In the genomic region with DNA sequence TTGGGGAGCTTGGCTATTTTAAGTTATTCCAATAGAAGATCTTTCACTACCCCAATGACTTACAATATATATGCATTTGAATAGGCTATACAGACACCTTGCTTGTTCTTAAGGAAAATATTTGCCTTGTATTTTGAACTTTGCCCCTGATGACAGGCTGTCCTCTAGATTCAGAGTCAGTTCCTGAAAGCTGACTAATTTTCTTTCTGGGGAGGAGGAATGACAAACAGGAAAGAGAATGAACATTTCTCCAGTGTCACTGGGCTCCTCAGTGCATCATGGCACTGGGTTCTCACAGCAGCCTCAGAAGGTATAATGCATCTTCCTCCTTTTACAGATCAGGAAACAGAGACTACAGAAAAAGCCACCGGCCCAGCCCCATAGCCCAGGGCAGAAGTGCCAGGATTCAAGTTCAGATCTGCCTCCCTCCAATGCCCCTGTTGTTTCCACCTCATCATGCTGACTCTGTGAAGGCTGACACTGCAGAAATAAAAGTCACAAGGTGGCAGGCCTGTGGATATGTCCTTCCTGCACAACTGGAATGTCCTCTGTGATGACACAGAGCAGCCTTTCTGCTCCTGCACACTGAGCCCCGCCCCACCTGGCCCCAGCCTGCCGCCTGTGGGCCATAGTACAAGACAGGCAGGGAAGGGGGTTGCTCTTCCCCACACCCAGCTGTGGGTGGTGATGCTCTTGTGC, we compare ENCODE assay signal across 11 cellular contexts. TPM values are rescaled to one million over a fixed set of nuclear protein-coding genes. Genes with fewer than 3 reads are reported as not detected.
A peak's percentile ranks its signal among the peaks of the same experiment; 100 is the strongest.
DNase-seq lines count a peak whose midpoint lies in the region; ATAC-seq and TF ChIP-seq lines count a peak whose summit lies in the region.
"Had no signal": no experiment of that assay in that cellular context is flagged by ENCODE, and none has a peak within 500 bp of the region (broad histone marks: within the 10 kb centered on the region; RNA-seq: fewer than 3 reads in every experiment).

No MANE protein-coding gene starts in this region.

- H3K4me3 ChIP-seq in CD8-positive, alpha-beta T cell (ENCODE audit: low read depth, low read length) = no peak overlapping the region
- H3K4me3 ChIP-seq in colonic mucosa (no peak overlapping the region), muscle layer of duodenum (ENCODE audit: low read depth in 1 of 2, low read length in 2 of 2) (no peak overlapping the region)

- DNase-seq in CD8-positive, alpha-beta T cell = no peak
- DNase-seq in HuH-7 (ENCODE audit: low spot score) (peak; percentile 77), colonic mucosa (peak; percentile 84), NOMO-1 treated with dmso at 0.1 percent for 144 hours (lab: John Stamatoyannopoulos, UW; ENCODE audit: unreplicated experiment) (no peak), NCI-H1930 (lab: John Stamatoyannopoulos, UW) (no peak)
- DNase-seq: DMS153, NCI-H1694 had no signal

- CTCF ChIA-PET in CD8-positive, alpha-beta T cell (lab: Charles Lee) = no interaction called here

- POLR2A ChIA-PET in CD8-positive, alpha-beta T cell (lab: Charles Lee) = no interaction called here

- no peaks in the 10 kb centered on the region for H3K27me3 ChIP-seq in CD8-positive, alpha-beta T cell (ENCODE audit: insufficient read depth, low read length)
- H3K27me3 ChIP-seq in colonic mucosa = no peaks in the 10 kb centered on the region
- no peaks in the 10 kb centered on the region for H3K27me3 ChIP-seq in muscle layer of duodenum (ENCODE audit: low read depth, low read length)

- H3K36me3 ChIP-seq in CD8-positive, alpha-beta T cell (ENCODE audit: insufficient read depth, low read length) = no peaks in the 10 kb centered on the region
- H3K36me3 ChIP-seq in colonic mucosa (no peaks in the 10 kb centered on the region), muscle layer of duodenum (ENCODE audit: control insufficient read depth in 1 of 2, insufficient read depth in 2 of 2, low read length in 2 of 2) (no peaks in the 10 kb centered on the region)

- H3K4me1 Mint-ChIP-seq in CD8-positive, alpha-beta T cell (ENCODE audit: low read depth) = peaks cover 37% of the 10 kb centered on the region

- no peaks in the 10 kb centered on the region for H3K27me3 Mint-ChIP-seq in CD8-positive, alpha-beta T cell (ENCODE audit: low read depth)

- H3K4me1 ChIP-seq in CD8-positive, alpha-beta T cell (ENCODE audit: insufficient read depth, low read length) = peaks cover 15% of the 10 kb centered on the region
- peaks cover 37% of the 10 kb centered on the region for H3K4me1 ChIP-seq in colonic mucosa
- H3K4me1 ChIP-seq in muscle layer of duodenum (ENCODE audit: control insufficient read depth in 1 of 2, insufficient read depth in 2 of 2, low read length in 2 of 2) = no peaks in the 10 kb centered on the region

- peaks cover 59% of the 10 kb centered on the region for H3K36me3 Mint-ChIP-seq in CD8-positive, alpha-beta T cell

- H3K27ac Mint-ChIP-seq in CD8-positive, alpha-beta T cell = peak overlapping the region; percentile 39

- TF ChIP-seq CTCF in CD8-positive, alpha-beta T cell (IDR thresholded peaks at IDR 0.05) = no peak
- TF ChIP-seq CTCF in colonic mucosa (IDR thresholded peaks at IDR 0.05) = no peak

- peak overlapping the region; percentile 52 to 84 for H3K9ac ChIP-seq in colonic mucosa (ENCODE audit: low read depth in 2 of 2, low read length in 2 of 2)

- no peak overlapping the region for H3K27ac ChIP-seq in CD8-positive, alpha-beta T cell (ENCODE audit: low read depth, low read length)
- H3K27ac ChIP-seq in colonic mucosa (peak overlapping the region; percentile 87), muscle layer of duodenum (ENCODE audit: low read length) (peak overlapping the region; percentile 16)

- ATAC-seq in CD8-positive, alpha-beta T cell = no peak
- ATAC-seq in GM19395 (IDR thresholded peaks at IDR 0.05; ENCODE audit: unreplicated experiment) = no peak
- no peak for ATAC-seq in HG02884 (IDR thresholded peaks at IDR 0.05; ENCODE audit: unreplicated experiment)
- ATAC-seq: Right ventricle myocardium inferior had no signal

- H3K9me3 ChIP-seq in CD8-positive, alpha-beta T cell (ENCODE audit: low read length) = no peaks in the 10 kb centered on the region
- H3K9me3 ChIP-seq in colonic mucosa = no peaks in the 10 kb centered on the region
- H3K9me3 ChIP-seq in muscle layer of duodenum (ENCODE audit: control insufficient read depth in 1 of 2, low read length in 2 of 2) = peaks cover 0 to 5% of the 10 kb centered on the region in 2 donors

- intact Hi-C loops in CD8-positive, alpha-beta T cell (cut with DNase I, micrococcal nuclease) = no loop called here
- intact Hi-C loops in colonic mucosa (cut with DNase I) = no loop called here

- H3K4me3 Mint-ChIP-seq in CD8-positive, alpha-beta T cell = no peak overlapping the region

- no peaks in the 10 kb centered on the region for H3K9me3 Mint-ChIP-seq in CD8-positive, alpha-beta T cell

RNA-seq across cellular contexts. Expression of a gene that starts 6.6 kb away (rescaled TPM):
- 1 to 10 TPM; 3.1 to 4.2 TPM for total RNA-seq in CD8-positive, alpha-beta T cell
- total RNA-seq in colonic mucosa = 10 to 100 TPM; 52.4 to 80.6 TPM
- total RNA-seq: Right ventricle myocardium inferior had no signal

RNA-seq across cellular contexts. Expression of a gene that starts 30.2 kb away (rescaled TPM):
- not detected for total RNA-seq in CD8-positive, alpha-beta T cell
- 10 to 100 TPM; 11.1 to 11.2 TPM for total RNA-seq in colonic mucosa

Comparison
In these comparisons a context has a peak if more than half of its experiments do, and no peak if none do; other contexts are left out.
1. DNase-seq: peak in HuH-7 (single experiment) and colonic mucosa (single experiment); none in CD8-positive, alpha-beta T cell (0 of 7), NOMO-1 treated with dmso at 0.1 percent for 144 hours (single experiment) and NCI-H1930 (0 of 2).
2. RNA of a gene that starts 6.6 kb away (total RNA-seq): 52.4 to 80.6 TPM in colonic mucosa; 3.1 to 4.2 TPM in CD8-positive, alpha-beta T cell; every median in the first group is over 10 times any median in the second.
3. RNA of a gene that starts 30.2 kb away (total RNA-seq): 11.1 to 11.2 TPM in colonic mucosa; not detected in CD8-positive, alpha-beta T cell; every median in the first group is over 10 times any median in the second.